In genomic region chr3:126893651-126894050, GRCh38 we compare ENCODE assay signal across 18 cellular contexts.
DNase-seq lines count a peak whose midpoint lies in the region; ATAC-seq and TF ChIP-seq lines count a peak whose summit lies in the region.
"Had no signal": no experiment of that assay in that cellular context is flagged by ENCODE, and none has a peak within 500 bp of the region (broad histone marks: within the 10 kb centered on the region; RNA-seq: fewer than 3 reads in every experiment).

No MANE protein-coding gene starts in this region.

- H3F3A ChIP-seq in GM23338 (replicated peaks; ENCODE audit: low read depth), result no peaks in the 10 kb centered on the region

- intact Hi-C loops in psoas muscle (cut with DNase I) (loop anchor here in 1 of 2 donors (5.0 kb wide), 1 partner anchor 141 kb away; no protein-coding TSS in a partner anchor), mammary epithelial cell (cut with micrococcal nuclease) (no loop called here)

- H3K9ac ChIP-seq in mesendoderm (ENCODE audit: low read length), result no peak overlapping the region
- no peak overlapping the region for H3K9ac ChIP-seq in mammary epithelial cell (ENCODE audit: insufficient read depth, low read length)

- ATAC-seq in GM23338, result peak; percentile 65
- ATAC-seq in RWPE2 (ENCODE audit: low read depth), result no peak
- no peak for ATAC-seq in psoas muscle
- ATAC-seq: HepG2 had no signal

- no peak overlapping the region for H4K8ac ChIP-seq in mesendoderm (ENCODE audit: low read depth, low read length)

- H3K4me3 Mint-ChIP-seq in GM23338, result no peak overlapping the region
- H3K4me3 Mint-ChIP-seq: CD4-positive, alpha-beta T cell; H9; IgD-negative memory B cell had no signal

- peaks cover 4% of the 10 kb centered on the region for H3K27me3 Mint-ChIP-seq in GM23338 (ENCODE audit: insufficient read depth, low read depth, poor library complexity)
- H3K27me3 Mint-ChIP-seq: CD4-positive, alpha-beta T cell had no signal

- peaks cover 4% of the 10 kb centered on the region; the same call in 1 of the 2 replicates for H4K20me1 ChIP-seq in GM23338 (replicated peaks; ENCODE audit: insufficient read depth)
- no peaks in the 10 kb centered on the region for H4K20me1 ChIP-seq in mammary epithelial cell (ENCODE audit: insufficient read depth, low read length)

- no peaks in the 10 kb centered on the region for H3K27me3 ChIP-seq in GM23338 (ENCODE audit: insufficient read depth)
- H3K27me3 ChIP-seq in RWPE2 (ENCODE audit: insufficient read depth, poor library complexity, severe bottlenecking), result no peaks in the 10 kb centered on the region
- H3K27me3 ChIP-seq in mesendoderm (ENCODE audit: insufficient read depth, low read length, poor library complexity), result no peaks in the 10 kb centered on the region
- no peaks in the 10 kb centered on the region for H3K27me3 ChIP-seq in psoas muscle (ENCODE audit: insufficient read depth in 3 of 3, low read length in 2 of 3)
- no peaks in the 10 kb centered on the region for H3K27me3 ChIP-seq in mammary epithelial cell (ENCODE audit: insufficient read depth, low read length)
- H3K27me3 ChIP-seq: BE2C had no signal

- H3K9me3 ChIP-seq in RWPE2 (ENCODE audit: severe bottlenecking), result no peaks in the 10 kb centered on the region
- no peaks in the 10 kb centered on the region for H3K9me3 ChIP-seq in psoas muscle
- no peaks in the 10 kb centered on the region for H3K9me3 ChIP-seq in mammary epithelial cell (replicated peaks; ENCODE audit: insufficient read depth, low read length)
- H3K9me3 ChIP-seq: BE2C had no signal

- H3K4ac ChIP-seq in mesendoderm (ENCODE audit: low read depth, low read length), result no peak overlapping the region

- WGBS in mesendoderm (ENCODE audit: extremely low coverage, insufficient coverage, low lambda C conversion rate), result no CpG with 5 or more reads among the region's 2 CpGs
- WGBS in psoas muscle, 3 donors, result 91 to 96% (median 93%) methylated on average over 2 of the region's 2 CpGs
- 97% methylated on average over 2 of the region's 2 CpGs for WGBS in mammary epithelial cell (ENCODE audit: low coverage, missing lambda C conversion rate)

- DNase-seq in GM23338 (ENCODE audit: low spot score) (no peak), RWPE2 (ENCODE audit: low spot score) (no peak), mesendoderm (no peak), psoas muscle (no peak), NCI-H146 treated with DMSO at 0.1 percent for 48 hours (lab: John Stamatoyannopoulos, UW; ENCODE audit: unreplicated experiment) (no peak), epidermal melanocyte (ENCODE audit: insufficient read length, low spot score) (no peak), mammary epithelial cell (no peak)
- no peak for DNase-seq in stimulated activated CD4-positive, alpha-beta T cell treated with anti-CD3 and anti-CD28 coated beads, Interleukin-15, amount 100 ng/mL, for 24 hours
- DNase-seq: BE2C; C1 segment of cervical spinal cord; CD4-positive, alpha-beta T cell; DMS153; DMS79; GDM1; GOT3; H9 had no signal

- no peak overlapping the region for H2BK120ac ChIP-seq in mesendoderm (ENCODE audit: low read depth, low read length)

- no peaks in the 10 kb centered on the region for H3K9me3 Mint-ChIP-seq in GM23338
- H3K9me3 Mint-ChIP-seq: CD4-positive, alpha-beta T cell; H9; IgD-negative memory B cell had no signal

- no peaks in the 10 kb centered on the region for H3K9me2 ChIP-seq in GM23338 (ENCODE audit: insufficient read depth)

- H3K4me2 ChIP-seq in GM23338 (no peak overlapping the region), mesendoderm (ENCODE audit: low read length) (no peak overlapping the region), mammary epithelial cell (ENCODE audit: insufficient read depth, low read depth, low read length) (no peak overlapping the region)

- dilution Hi-C loops in mammary epithelial cell (cut with HindIII; ENCODE audit: low sequenced_read_pairs), result no loop called here

- in situ Hi-C loops in mammary epithelial cell (cut with MboI; ENCODE audit: low sequenced_read_pairs in 2 of 2), result no loop called here

- no peak overlapping the region for H2BK5ac ChIP-seq in mesendoderm (ENCODE audit: low read length)

- no peak overlapping the region for H3K56ac ChIP-seq in mesendoderm (ENCODE audit: low read length)

- no TSS peak for BruUV-seq in mammary epithelial cell (replicated peaks; lab: Mats Ljungman, UMichigan)

- no peaks in the 10 kb centered on the region for H3K79me1 ChIP-seq in mesendoderm (ENCODE audit: low read length)

- H3K36me3 ChIP-seq in GM23338 (ENCODE audit: insufficient read depth) (no peaks in the 10 kb centered on the region), RWPE2 (ENCODE audit: low read depth) (no peaks in the 10 kb centered on the region), mesendoderm (ENCODE audit: control insufficient read depth, insufficient read depth, low read length) (no peaks in the 10 kb centered on the region), psoas muscle (ENCODE audit: insufficient read depth in 1 of 2, low read depth in 1 of 2) (no peaks in the 10 kb centered on the region), mammary epithelial cell (ENCODE audit: insufficient read depth, low read length) (no peaks in the 10 kb centered on the region)
- H3K36me3 ChIP-seq: BE2C had no signal

- no peaks in the 10 kb centered on the region for H3K79me2 ChIP-seq in GM23338 (replicated peaks; ENCODE audit: insufficient read depth)
- no peaks in the 10 kb centered on the region for H3K79me2 ChIP-seq in mesendoderm (ENCODE audit: control insufficient read depth, insufficient read depth, low read length)
- H3K79me2 ChIP-seq in mammary epithelial cell (ENCODE audit: insufficient read depth, low read length), result no peaks in the 10 kb centered on the region

- peaks cover 28% of the 10 kb centered on the region for H3K4me1 Mint-ChIP-seq in GM23338
- H3K4me1 Mint-ChIP-seq: IgD-negative memory B cell had no signal

- H3K4me3 ChIP-seq in GM23338 (no peak overlapping the region), RWPE2 (ENCODE audit: severe bottlenecking) (no peak overlapping the region), mesendoderm (ENCODE audit: low read length) (no peak overlapping the region), psoas muscle (no peak overlapping the region), mammary epithelial cell (replicated peaks in 1 of 3; ENCODE audit: insufficient read depth in 1 of 3, low read depth in 2 of 3, low read length in 3 of 3) (no peak overlapping the region)

- no peak overlapping the region for H3K18ac ChIP-seq in mesendoderm (ENCODE audit: low read length)

- H2AK5ac ChIP-seq in mesendoderm (ENCODE audit: low read length), result no peak overlapping the region

- H3K23ac ChIP-seq in mesendoderm (ENCODE audit: low read length), result peak overlapping the region; percentile 25

- TF ChIP-seq CTCF in GM23338 (conservative IDR thresholded peaks at IDR 0.05; ENCODE audit: low read depth in 2 of 2) (no peak), RWPE2 (IDR thresholded peaks at IDR 0.05; ENCODE audit: poor library complexity, severe bottlenecking) (no peak), psoas muscle (IDR thresholded peaks at IDR 0.05) (no peak), mammary epithelial cell (conservative IDR thresholded peaks at IDR 0.05 in 1 of 2, IDR thresholded peaks at IDR 0.05 in 1 of 2; ENCODE audit: extremely low read depth in 1 of 2, insufficient read depth in 1 of 2, low read depth in 1 of 2, low read length in 2 of 2) (no peak)

- H3K4me1 ChIP-seq in GM23338 (ENCODE audit: insufficient read depth) (peaks cover 16% of the 10 kb centered on the region), RWPE2 (ENCODE audit: insufficient read depth, poor library complexity, severe bottlenecking) (peaks cover 30% of the 10 kb centered on the region), mesendoderm (ENCODE audit: control insufficient read depth, low read depth, low read length) (peaks cover 8% of the 10 kb centered on the region), psoas muscle (peaks cover 32% of the 10 kb centered on the region), mammary epithelial cell (ENCODE audit: insufficient read depth, low read length) (peaks cover 32% of the 10 kb centered on the region)

- H4K5ac ChIP-seq in mesendoderm (ENCODE audit: low read length), result no peak overlapping the region

- no peak overlapping the region for H2BK15ac ChIP-seq in mesendoderm (replicated peaks; ENCODE audit: low read depth)

- H3K27ac ChIP-seq in GM23338 (ENCODE audit: low read depth), result no peak overlapping the region
- H3K27ac ChIP-seq in RWPE2 (ENCODE audit: poor library complexity, severe bottlenecking), result peak overlapping the region; percentile 33
- no peak overlapping the region for H3K27ac ChIP-seq in mesendoderm (ENCODE audit: low read depth, low read length)
- peak overlapping the region; percentile 82 for H3K27ac ChIP-seq in psoas muscle
- H3K27ac ChIP-seq in mammary epithelial cell (ENCODE audit: insufficient read depth, low read depth, low read length), result no peak overlapping the region

- no peak overlapping the region for H3K27ac Mint-ChIP-seq in GM23338
- H3K27ac Mint-ChIP-seq: CD4-positive, alpha-beta T cell; IgD-negative memory B cell had no signal

- no peaks in the 10 kb centered on the region for H3K36me3 Mint-ChIP-seq in GM23338 (ENCODE audit: low read depth)

- CTCF ChIA-PET in mammary epithelial cell (lab: Charles Lee; ENCODE audit: low non-redundant PET), result no interaction called here

- no peak overlapping the region for H2AFZ ChIP-seq in GM23338
- H2AFZ ChIP-seq in mammary epithelial cell (ENCODE audit: low read depth, low read length), result no peak overlapping the region

TF ChIP-seq in GM23338, 12 proteins besides CTCF, POLR2A, EP300 and RAD21:
- TF ChIP-seq JUNB (IDR thresholded peaks at IDR 0.05; ENCODE audit: unreplicated experiment), result no peak
- no peak for TF ChIP-seq CREB1 (CRISPR knock-in tag; IDR thresholded peaks at IDR 0.05; ENCODE audit: low read depth)
- no peak for TF ChIP-seq STAT1 (IDR thresholded peaks at IDR 0.05; ENCODE audit: unreplicated experiment)
- no peak for TF ChIP-seq ZNF114 (CRISPR knock-in tag; IDR thresholded peaks at IDR 0.05)
- TF ChIP-seq EZH2 (IDR thresholded peaks at IDR 0.05; ENCODE audit: low read depth, unreplicated experiment), result no peak

Comparison
In these comparisons a context has a peak if more than half of its experiments do, and no peak if none do; other contexts are left out.
1. H3K27ac ChIP-seq: peak in RWPE2 (single experiment) and psoas muscle (single experiment); none in GM23338 (single experiment), mesendoderm (single experiment) and mammary epithelial cell (single experiment).